ENCODE assay signal across 8 cellular contexts in the genomic region with DNA sequence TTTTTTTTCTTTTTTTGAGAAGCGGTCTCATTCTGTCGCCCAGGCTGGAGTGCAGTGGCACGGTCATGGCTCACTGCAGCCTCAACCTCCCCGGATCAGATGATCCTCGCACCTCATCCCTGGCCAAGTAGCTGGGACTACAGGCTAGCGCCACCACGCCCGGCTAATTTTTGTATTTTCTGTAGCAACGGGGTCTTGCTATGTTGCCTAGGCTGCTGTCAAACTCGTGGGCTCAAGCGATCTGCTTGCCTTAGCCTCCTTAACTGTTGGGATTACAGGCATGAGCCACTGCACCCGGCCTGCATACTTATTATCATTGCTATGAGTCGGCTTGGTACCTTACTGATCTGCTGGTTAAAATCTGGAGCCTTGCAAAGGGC. TPM values are rescaled to one million over a fixed set of nuclear protein-coding genes. Genes with fewer than 3 reads are reported as not detected.
DNase-seq lines count a peak whose midpoint lies in the region; ATAC-seq, FAIRE-seq and TF ChIP-seq lines count a peak whose summit lies in the region.

No MANE protein-coding gene starts in this region.

- H4K20me1 ChIP-seq in K562 (replicated peaks; ENCODE audit: control insufficient read depth, insufficient read depth, low read length): peaks cover 5% of the 10 kb centered on the region

- H3K36me3 ChIP-seq in K562 (ENCODE audit: control insufficient read depth, insufficient read depth, low read length) (peaks cover 69% of the 10 kb centered on the region), stomach (peaks cover 11 to 39% (median 28%) of the 10 kb centered on the region in 4 donors)

- H3K9me3 ChIP-seq in K562 (replicated peaks; ENCODE audit: control insufficient read depth, insufficient read depth, low read depth, low read length) (no peaks in the 10 kb centered on the region), stomach (no peaks in the 10 kb centered on the region)

- peak overlapping the region; percentile 97 for H3K27ac ChIP-seq in K562 (ENCODE audit: extremely low read depth, low read depth, low read length)
- peak overlapping the region; percentile 83 to 88 (median 87) for H3K27ac ChIP-seq in stomach

- H3K79me2 ChIP-seq in K562 (ENCODE audit: control insufficient read depth, insufficient read depth, low read length): peaks cover 68% of the 10 kb centered on the region

- H3K4me1 ChIP-seq in K562 (replicated peaks in 1 of 2; ENCODE audit: control insufficient read depth in 2 of 2, insufficient read depth in 2 of 2, low read length in 2 of 2) (peaks cover 7 to 23% of the 10 kb centered on the region in 2 experiments), stomach (peaks cover 22 to 45% (median 39%) of the 10 kb centered on the region in 4 donors)

- TF ChIP-seq RAD21 in K562 (CRISPR knock-in tag; conservative IDR thresholded peaks at IDR 0.05 in 1 of 2, IDR thresholded peaks at IDR 0.05 in 1 of 2): no peak

- BruUV-seq in K562 (replicated peaks; lab: Mats Ljungman, UMichigan): no TSS peak

- under 1% methylated on average over 13 of the region's 13 CpGs for WGBS in K562 (ENCODE audit: insufficient coverage, low coverage, missing lambda C conversion rate)
- WGBS in stomach, 5 donors: 11 to 22% (median 16%) methylated on average over 11 to 13 of the region's 13 CpGs

- peak overlapping the region; percentile 96 to 100 for H3K9ac ChIP-seq in K562 (ENCODE audit: insufficient read depth in 1 of 2, low read depth in 2 of 2, low read length in 2 of 2)

- no peak for FAIRE-seq in K562 (lab: Jason Lieb, UNC)

- intact Hi-C loops in K562 (cut with micrococcal nuclease) (no loop called here), left colon (cut with DNase I, micrococcal nuclease) (loop anchor here in 1 of 2 donors (10.0 kb wide), 1 partner anchor 159 kb away; no protein-coding TSS in a partner anchor), stomach (cut with DNase I; ENCODE audit: low total_unique reads) (loop anchor here (10.0 kb wide), 1 partner anchor 159 kb away; no protein-coding TSS in a partner anchor)

- H2AFZ ChIP-seq in K562 (ENCODE audit: low read depth, low read length): peak overlapping the region; percentile 83

- DNase-seq in NCI-H146 (lab: John Stamatoyannopoulos, UW) (peak; percentile 7), NCI-H146 treated with DMSO at 0.1 percent for 48 hours (lab: John Stamatoyannopoulos, UW; ENCODE audit: unreplicated experiment) (no peak), NCI-H82 (lab: John Stamatoyannopoulos, UW) (peak; percentile 79), K562 (ENCODE audit: extremely low read depth in 1 of 4, low spot score in 3 of 4) (peak in 2 of 4 experiments; percentile 12 to 50), left colon (peak; percentile 21 to 28), stomach (no peak), mucosa of gallbladder (ENCODE audit: low spot score) (no peak)

- ATAC-seq in K562 (peak; percentile 13), left colon (peak; percentile 19), GM19023 (IDR thresholded peaks at IDR 0.05; ENCODE audit: unreplicated experiment) (no peak)

- no peak for TF ChIP-seq EP300 in K562 (IDR thresholded peaks at IDR 0.05; ENCODE audit: low read length)
- TF ChIP-seq EP300 in stomach (IDR thresholded peaks at IDR 0.05): no peak

- POLR2A ChIA-PET in K562 (lab: Yijun Ruan, JAX): interaction anchor here (0.6 to 4.0 kb wide), 5 partner anchors 12 to 336 kb away, joined by 3 to 38 read pairs (median 4); a partner anchor contains a TSS

- CTCF ChIA-PET in K562 (lab: Yijun Ruan, JAX; ENCODE audit: low intra/inter-chr PET ratio): no interaction called here

- in situ Hi-C loops in K562 (cut with MboI): no loop called here

- H3K4me3 ChIP-seq in K562 (peak overlapping the region; percentile 70), stomach (peak overlapping the region; percentile 69 to 86 (median 72))

- no peaks in the 10 kb centered on the region for H3K9me1 ChIP-seq in K562 (ENCODE audit: control insufficient read depth, insufficient read depth, low read length)

- no peak for TF ChIP-seq CTCF in K562 (IDR thresholded peaks at IDR 0.05 in 2 of 3, conservative IDR thresholded peaks at IDR 0.05 in 1 of 3; ENCODE audit: insufficient read depth in 2 of 3, low read depth in 1 of 3, low read length in 3 of 3)
- TF ChIP-seq CTCF in stomach (IDR thresholded peaks at IDR 0.05): no peak

- TF ChIP-seq POLR2A in K562 (conservative IDR thresholded peaks at IDR 0.05) (no peak), stomach (IDR thresholded peaks at IDR 0.05) (no peak)

- H3K4me2 ChIP-seq in K562 (ENCODE audit: insufficient read depth, low read length): peak overlapping the region; percentile 100

- H3K27me3 ChIP-seq in K562 (ENCODE audit: control insufficient read depth in 2 of 2, insufficient read depth in 2 of 2, low read length in 2 of 2): no peaks in the 10 kb centered on the region
- H3K27me3 ChIP-seq in stomach: no peaks in the 10 kb centered on the region

TF ChIP-seq in K562, 482 proteins besides CTCF, POLR2A, EP300 and RAD21 (continues in another document):
- TF ChIP-seq TCF3 (CRISPR knock-in tag; IDR thresholded peaks at IDR 0.05) (no peak), DACH1 (IDR thresholded peaks at IDR 0.05; ENCODE audit: partially characterized antibody) (no peak)

RNA-seq across cellular contexts. Expression of a gene that starts 0.8 kb away (rescaled TPM):
- 589 and 1,257 TPM in 2 replicates for total RNA-seq in K562 (2011; cell fraction: chromatin; rRNA removed; ENCODE audit: low replicate concordance)
- total RNA-seq in K562 (2011; cell fraction: nucleolus; rRNA removed): 269 and 325 TPM in 2 replicates
- total RNA-seq in K562 (2011; cell fraction: nucleoplasm; rRNA removed): 485 and 488 TPM in 2 replicates
- 240 and 256 TPM in 2 replicates for total RNA-seq in K562 (2014; rRNA removed)
- 371 and 390 TPM in 2 replicates for total RNA-seq in K562 (2014; rRNA removed; fragmentation: Illumina TruSeq; extraction: Trizol)
- 254 and 275 TPM in 2 replicates for total RNA-seq in K562 (2015; rRNA removed; fragmentation: Illumina TruSeq; extraction: Trizol)
- total RNA-seq in K562 (2021): 216 and 234 TPM in 2 replicates
- polyA plus RNA-seq in K562 (2011; rRNA removed): 124 and 133 TPM in 2 replicates
- polyA plus RNA-seq in K562 (2011; cell fraction: cytosol; rRNA removed): 58.9 and 89.2 TPM in 2 replicates
- 252 and 325 TPM in 2 replicates for polyA plus RNA-seq in K562 (2011; cell fraction: nucleus; rRNA removed)
- 128 and 282 TPM in 2 replicates for polyA plus RNA-seq in K562 (2012)
- 228 and 249 TPM in 2 replicates for polyA plus RNA-seq in K562 (2014; fragmentation: Illumina TruSeq; extraction: Trizol)
- 100 to 1,000 TPM; 119 to 224 TPM for polyA plus RNA-seq in K562 (2014; fragmentation: Nextera tagmentation; extraction: Ambion mirVana)
- 147 and 158 TPM in 2 replicates for polyA plus RNA-seq in K562 (2014; rRNA removed)
- 380 and 416 TPM in 2 replicates for polyA minus RNA-seq in K562 (2011; rRNA and poly(A)+ RNA removed)
- polyA minus RNA-seq in K562 (2011; cell fraction: cytosol; rRNA and poly(A)+ RNA removed): 143 and 185 TPM in 2 replicates
- polyA minus RNA-seq in K562 (2011; cell fraction: nucleus; rRNA and poly(A)+ RNA removed): 154 and 311 TPM in 2 replicates
- total RNA-seq in left colon: 10 to 100 TPM; 39.1 to 61.9 TPM
- total RNA-seq in stomach: 100 to 1,000 TPM in 3 of 5 donors, 10 to 100 TPM in 2; 59.5 to 328 (median 118) TPM
- 10 to 100 TPM; 11.0 to 22.2 (median 20.2) TPM for polyA plus RNA-seq in stomach
- 56.7 TPM for total RNA-seq in mucosa of gallbladder

RNA-seq across cellular contexts. Expression of a gene that starts 30.9 kb away (rescaled TPM):
- total RNA-seq in K562 (2011; cell fraction: chromatin; rRNA removed; ENCODE audit: low replicate concordance): 88.1 and 253 TPM in 2 replicates
- 39.0 and 50.7 TPM in 2 replicates for total RNA-seq in K562 (2011; cell fraction: nucleolus; rRNA removed)
- 86.3 and 124 TPM in 2 replicates for total RNA-seq in K562 (2011; cell fraction: nucleoplasm; rRNA removed)
- 46.9 and 51.3 TPM in 2 replicates for total RNA-seq in K562 (2014; rRNA removed)
- total RNA-seq in K562 (2014; rRNA removed; fragmentation: Illumina TruSeq; extraction: Trizol): 57.1 and 64.7 TPM in 2 replicates
- total RNA-seq in K562 (2015; rRNA removed; fragmentation: Illumina TruSeq; extraction: Trizol): 57.4 and 64.8 TPM in 2 replicates
- total RNA-seq in K562 (2021): 51.5 and 55.0 TPM in 2 replicates
- polyA plus RNA-seq in K562 (2011; rRNA removed): 41.3 and 51.9 TPM in 2 replicates
- 7.6 and 12.9 TPM in 2 replicates for polyA plus RNA-seq in K562 (2011; cell fraction: cytosol; rRNA removed)
- polyA plus RNA-seq in K562 (2011; cell fraction: nucleus; rRNA removed): 76.6 and 92.6 TPM in 2 replicates
- polyA plus RNA-seq in K562 (2012): 31.0 and 43.3 TPM in 2 replicates
- 66.0 and 88.8 TPM in 2 replicates for polyA plus RNA-seq in K562 (2014; fragmentation: Illumina TruSeq; extraction: Trizol)
- polyA plus RNA-seq in K562 (2014; fragmentation: Nextera tagmentation; extraction: Ambion mirVana): 10 to 100 TPM; 83.4 to 91.5 TPM
- polyA plus RNA-seq in K562 (2014; rRNA removed): 58.7 and 62.5 TPM in 2 replicates
- polyA minus RNA-seq in K562 (2011; rRNA and poly(A)+ RNA removed): 122 and 141 TPM in 2 replicates
- 22.0 and 31.9 TPM in 2 replicates for polyA minus RNA-seq in K562 (2011; cell fraction: cytosol; rRNA and poly(A)+ RNA removed)
- polyA minus RNA-seq in K562 (2011; cell fraction: nucleus; rRNA and poly(A)+ RNA removed): 63.4 and 103 TPM in 2 replicates
- total RNA-seq in left colon: 10 to 100 TPM; 19.4 to 20.4 TPM
- 10 to 100 TPM; 20.4 to 75.4 (median 32.1) TPM for total RNA-seq in stomach
- polyA plus RNA-seq in stomach: 10 to 100 TPM; 11.9 to 22.2 (median 14.7) TPM
- 25.1 TPM for total RNA-seq in mucosa of gallbladder

RNA-seq across cellular contexts. Expression of a gene that starts 31.5 kb away (rescaled TPM):
- 35.9 and 70.6 TPM in 2 replicates for total RNA-seq in K562 (2011; cell fraction: chromatin; rRNA removed; ENCODE audit: low replicate concordance)
- 8.8 and 13.2 TPM in 2 replicates for total RNA-seq in K562 (2011; cell fraction: nucleolus; rRNA removed)
- total RNA-seq in K562 (2011; cell fraction: nucleoplasm; rRNA removed): 30.5 and 30.9 TPM in 2 replicates
- 16.1 and 17.7 TPM in 2 replicates for total RNA-seq in K562 (2014; rRNA removed)
- total RNA-seq in K562 (2014; rRNA removed; fragmentation: Illumina TruSeq; extraction: Trizol): 22.6 and 27.7 TPM in 2 replicates
- 23.4 and 28.5 TPM in 2 replicates for total RNA-seq in K562 (2015; rRNA removed; fragmentation: Illumina TruSeq; extraction: Trizol)
- 17.9 and 19.7 TPM in 2 replicates for total RNA-seq in K562 (2021)
- 15.0 and 17.9 TPM in 2 replicates for polyA plus RNA-seq in K562 (2011; rRNA removed)
- 2.5 and 3.3 TPM in 2 replicates for polyA plus RNA-seq in K562 (2011; cell fraction: cytosol; rRNA removed)
- 3.6 and 3.7 TPM in 2 replicates for polyA plus RNA-seq in K562 (2011; cell fraction: nucleus; rRNA removed)
- 13.4 and 15.8 TPM in 2 replicates for polyA plus RNA-seq in K562 (2012)
- polyA plus RNA-seq in K562 (2014; fragmentation: Illumina TruSeq; extraction: Trizol): 24.1 and 25.8 TPM in 2 replicates
- polyA plus RNA-seq in K562 (2014; fragmentation: Nextera tagmentation; extraction: Ambion mirVana): 10 to 100 TPM in 1 of 2 experiments, 1 to 10 TPM in 1; 8.0 to 10.2 TPM
- polyA plus RNA-seq in K562 (2014; rRNA removed): 18.5 and 20.9 TPM in 2 replicates
- 12.7 and 16.5 TPM in 2 replicates for polyA minus RNA-seq in K562 (2011; rRNA and poly(A)+ RNA removed)
- 5.6 and 7.9 TPM in 2 replicates for polyA minus RNA-seq in K562 (2011; cell fraction: cytosol; rRNA and poly(A)+ RNA removed)
- 8.3 and 17.5 TPM in 2 replicates for polyA minus RNA-seq in K562 (2011; cell fraction: nucleus; rRNA and poly(A)+ RNA removed)
- total RNA-seq in left colon: 1 to 10 TPM; 1.7 to 2.4 TPM
- total RNA-seq in stomach: 10 to 100 TPM in 2 of 5 donors, 1 to 10 TPM in 3; 1.3 to 37.9 (median 6.4) TPM
- 1 to 10 TPM; 1.4 to 2.9 (median 2.4) TPM for polyA plus RNA-seq in stomach
- total RNA-seq in mucosa of gallbladder: 2.3 TPM

Comparison
In these comparisons a context has a peak if more than half of its experiments do, and no peak if none do; other contexts are left out.
1. DNase-seq: peak in NCI-H146 (single experiment), NCI-H82 (single experiment) and left colon (2 of 2); none in NCI-H146 treated with DMSO at 0.1 percent for 48 hours (single experiment), stomach (single experiment) and mucosa of gallbladder (single experiment).